In the genomic region with DNA sequence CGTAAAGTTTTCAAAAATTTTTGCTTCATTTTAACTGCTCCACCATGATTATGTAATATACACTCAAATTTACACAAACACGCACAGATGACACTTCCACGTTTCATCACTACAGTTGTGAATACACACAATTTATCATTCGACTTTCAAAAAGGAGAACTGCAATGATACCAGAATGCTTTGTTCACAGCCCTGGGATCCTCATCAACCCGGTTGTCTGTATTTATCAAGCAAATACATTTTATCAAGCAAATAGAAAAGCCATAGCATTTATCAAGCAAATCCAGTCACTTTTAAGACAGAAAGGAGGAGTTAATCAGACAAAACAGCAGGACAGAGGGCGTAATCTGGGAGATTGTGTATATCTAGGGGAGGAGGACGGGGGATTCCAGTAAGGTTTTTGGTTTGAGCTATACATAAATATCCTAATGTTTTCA, we compare ENCODE assay signal across 9 cellular contexts. TPM values are rescaled to one million over a fixed set of nuclear protein-coding genes. Genes with fewer than 3 reads are reported as not detected.
A peak's percentile ranks its signal among the peaks of the same experiment; 100 is the strongest.
DNase-seq lines count a peak whose midpoint lies in the region; ATAC-seq and TF ChIP-seq lines count a peak whose summit lies in the region.
"Had no signal": no experiment of that assay in that cellular context is flagged by ENCODE, and none has a peak within 500 bp of the region (broad histone marks: within the 10 kb centered on the region; RNA-seq: fewer than 3 reads in every experiment).

No MANE protein-coding gene starts in this region.

- H3K56ac ChIP-seq in H9 (ENCODE audit: insufficient read length, low read depth, low read length), result no peak overlapping the region

- H3K27me3 ChIP-seq in AG04450 (ENCODE audit: control insufficient read depth, insufficient read depth, low read length) (peaks cover 3% of the 10 kb centered on the region), H9 (ENCODE audit: insufficient read depth, low read length) (no peaks in the 10 kb centered on the region), iPS DF 6.9 (ENCODE audit: control insufficient read depth, insufficient read depth, low read length) (no peaks in the 10 kb centered on the region)

- ATAC-seq in WTC11 (no peak), HG02759 (IDR thresholded peaks at IDR 0.05; ENCODE audit: unreplicated experiment) (no peak), GM21619 (IDR thresholded peaks at IDR 0.05; ENCODE audit: unreplicated experiment) (no peak)

- no peak overlapping the region for H4K5ac ChIP-seq in H9 (ENCODE audit: insufficient read length, low read depth, low read length)

- WGBS in H9 (ENCODE audit: extremely low coverage, insufficient read length, low lambda C conversion rate), result no CpG with 5 or more reads among the region's 7 CpGs
- 100% methylated on average over 2 of the region's 7 CpGs for WGBS in iPS DF 6.9 (ENCODE audit: insufficient coverage, insufficient read length)

- no peak overlapping the region for H2BK120ac ChIP-seq in H9 (ENCODE audit: low read depth, low read length, poor library complexity, severe bottlenecking)

- H2BK15ac ChIP-seq in H9 (ENCODE audit: low read depth, low read length), result no peak overlapping the region

- no peak overlapping the region for H2BK5ac ChIP-seq in H9 (ENCODE audit: insufficient read length, low read length)

- DNase-seq in AG04450 (ENCODE audit: low read depth, low spot score) (no peak), H9 (no peak), WTC11 (ENCODE audit: low spot score) (no peak), iPS DF 6.9 (ENCODE audit: low read depth, low spot score) (no peak), hepatic stellate cell (ENCODE audit: low spot score) (no peak)
- DNase-seq in effector CD8-positive, alpha-beta T cell (lab: John Stamatoyannopoulos, UW), result no peak
- DNase-seq: transverse colon had no signal

- H3T11ph ChIP-seq in H9 (ENCODE audit: low read length), result no peak overlapping the region

- H3K9ac ChIP-seq in H9 (ENCODE audit: extremely low read depth, insufficient read length, low read length), result no peak overlapping the region

- H3K9me3 ChIP-seq in AG04450 (ENCODE audit: control insufficient read depth, insufficient read depth, low read length), result no peaks in the 10 kb centered on the region
- H3K9me3 ChIP-seq in H9 (ENCODE audit: control insufficient read depth, low read depth, low read length), result no peaks in the 10 kb centered on the region
- H3K9me3 ChIP-seq in iPS DF 6.9 (ENCODE audit: control insufficient read depth, insufficient read depth, low read length), result no peaks in the 10 kb centered on the region; the same call in 1 of the 2 replicates

- no peak overlapping the region for H2BK12ac ChIP-seq in H9 (ENCODE audit: insufficient read length, low read depth, low read length)

- CTCF ChIA-PET in AG04450 (lab: Charles Lee), result interaction anchor here (1.0 to 17.1 kb wide), 5 partner anchors 12 to 578 kb away, joined by 3 to 280 read pairs (median 5); a partner anchor contains a TSS
- CTCF ChIA-PET in WTC11 (lab: Charles Lee), result interaction anchor here (1.3 to 7.6 kb wide), 4 partner anchors 18 to 254 kb away, joined by 3 to 181 read pairs (median 6); a partner anchor contains a TSS

- H3K27ac Mint-ChIP-seq in H9 (no peak overlapping the region), WTC11 (no peak overlapping the region)

- H3K4me1 Mint-ChIP-seq in H9 (peaks cover 9 to 10% of the 10 kb centered on the region in 2 experiments), WTC11 (peaks cover 14% of the 10 kb centered on the region)

- H3K14ac ChIP-seq in H9 (ENCODE audit: insufficient read depth, low read length), result no peak overlapping the region

- H3K4me3 Mint-ChIP-seq in H9, result peak overlapping the region; percentile 87 to 97
- H3K4me3 Mint-ChIP-seq in WTC11, result peak overlapping the region; percentile 90

- peak overlapping the region; percentile 62 for H3K4me3 ChIP-seq in AG04450 (ENCODE audit: low read depth, low read length)
- peak overlapping the region; percentile 8; the same call in 1 of the 2 replicates for H3K4me3 ChIP-seq in iPS DF 6.9 (ENCODE audit: low read length)

- no peak overlapping the region for H3K4ac ChIP-seq in H9 (ENCODE audit: low read depth, low read length)

- peak overlapping the region; percentile 55 for H3K4me2 ChIP-seq in H9 (ENCODE audit: insufficient read depth, insufficient read length, low read length)

- no peak overlapping the region for H4K8ac ChIP-seq in H9 (replicated peaks; ENCODE audit: insufficient read length, low read depth, low read length)

- H3K23ac ChIP-seq in H9 (ENCODE audit: insufficient read length, low read depth, low read length), result no peak overlapping the region

- H3K27me3 Mint-ChIP-seq in H9 (ENCODE audit: low read depth), result peaks cover 23% of the 10 kb centered on the region
- peaks cover 21% of the 10 kb centered on the region for H3K27me3 Mint-ChIP-seq in WTC11 (ENCODE audit: low read depth)

- H3K27ac ChIP-seq in AG04450 (ENCODE audit: low read depth, low read length) (no peak overlapping the region), H9 (ENCODE audit: insufficient read length, low read depth, low read length) (no peak overlapping the region), iPS DF 6.9 (ENCODE audit: low read length) (no peak overlapping the region)
- H3K27ac ChIP-seq: transverse colon had no signal

- no peak overlapping the region for H4K91ac ChIP-seq in H9 (ENCODE audit: insufficient read length, low read depth, low read length)

- peaks cover 11 to 13% of the 10 kb centered on the region in 2 experiments; a peak in 4 of 5 replicates for H3K9me3 Mint-ChIP-seq in H9
- H3K9me3 Mint-ChIP-seq in WTC11, result peaks cover 13% of the 10 kb centered on the region

- H2BK20ac ChIP-seq in H9 (ENCODE audit: low read depth, low read length, poor library complexity, severe bottlenecking), result no peak overlapping the region

- H3K36me3 Mint-ChIP-seq in H9 (ENCODE audit: insufficient read depth in 1 of 3, low read depth in 3 of 3) (no peaks in the 10 kb centered on the region; a peak in 1 of 7 replicates), WTC11 (peaks cover 4% of the 10 kb centered on the region; the same call in 1 of the 2 replicates)

- H4K20me1 ChIP-seq in H9 (ENCODE audit: control insufficient read depth, insufficient read depth, insufficient read length), result no peaks in the 10 kb centered on the region

- no peaks in the 10 kb centered on the region for H3K79me2 ChIP-seq in H9 (ENCODE audit: insufficient read depth, low read length)

- no peak overlapping the region for H2AK5ac ChIP-seq in H9 (ENCODE audit: insufficient read length, low read length)

- H3K4me1 ChIP-seq in H9 (ENCODE audit: insufficient read depth, low read length) (no peaks in the 10 kb centered on the region), iPS DF 6.9 (ENCODE audit: control insufficient read depth, insufficient read depth, low read length) (no peaks in the 10 kb centered on the region; the same call in 1 of the 2 replicates)

- peaks cover 3% of the 10 kb centered on the region for H3K23me2 ChIP-seq in H9 (ENCODE audit: insufficient read length, low read depth, low read length, poor library complexity, severe bottlenecking)

- POLR2A ChIA-PET in AG04450 (lab: Yijun Ruan, JAX), result interaction anchor here (0.7 to 1.4 kb wide), 2 partner anchors 16 to 19 kb away, joined by 3 to 7 read pairs; no protein-coding TSS in a partner anchor
- POLR2A ChIA-PET in WTC11 (lab: Charles Lee), result no interaction called here

- no peak overlapping the region for H2AFZ ChIP-seq in H9 (ENCODE audit: low read length)

- TF ChIP-seq CTCF in AG04450 (IDR thresholded peaks at IDR 0.05; ENCODE audit: low read depth, low read length), result no peak
- no peak for TF ChIP-seq CTCF in H9 (conservative IDR thresholded peaks at IDR 0.05)
- no peak for TF ChIP-seq CTCF in WTC11 (IDR thresholded peaks at IDR 0.05)

- H3K18ac ChIP-seq in H9 (ENCODE audit: insufficient read length, low read depth, low read length), result no peak overlapping the region

- no peaks in the 10 kb centered on the region for H3K36me3 ChIP-seq in iPS DF 6.9 (ENCODE audit: control insufficient read depth, insufficient read depth, low read length)
- H3K36me3 ChIP-seq: transverse colon had no signal

- no peaks in the 10 kb centered on the region for H3K79me1 ChIP-seq in H9 (ENCODE audit: insufficient read depth, low read depth, low read length, poor library complexity, severe bottlenecking)

TF ChIP-seq in WTC11, 78 proteins besides CTCF, POLR2A, EP300 and RAD21 (continues in another document):
- TF ChIP-seq NR3C1 (CRISPR knock-in tag; conservative IDR thresholded peaks at IDR 0.05; ENCODE audit: low read depth) (no peak), HMGA2 (CRISPR knock-in tag; IDR thresholded peaks at IDR 0.05) (no peak), IRF2 (CRISPR knock-in tag; IDR thresholded peaks at IDR 0.05; ENCODE audit: borderline replicate concordance, low read depth) (no peak), SP1 (CRISPR knock-in tag; conservative IDR thresholded peaks at IDR 0.05) (no peak)
- TF ChIP-seq, protein P1, sequence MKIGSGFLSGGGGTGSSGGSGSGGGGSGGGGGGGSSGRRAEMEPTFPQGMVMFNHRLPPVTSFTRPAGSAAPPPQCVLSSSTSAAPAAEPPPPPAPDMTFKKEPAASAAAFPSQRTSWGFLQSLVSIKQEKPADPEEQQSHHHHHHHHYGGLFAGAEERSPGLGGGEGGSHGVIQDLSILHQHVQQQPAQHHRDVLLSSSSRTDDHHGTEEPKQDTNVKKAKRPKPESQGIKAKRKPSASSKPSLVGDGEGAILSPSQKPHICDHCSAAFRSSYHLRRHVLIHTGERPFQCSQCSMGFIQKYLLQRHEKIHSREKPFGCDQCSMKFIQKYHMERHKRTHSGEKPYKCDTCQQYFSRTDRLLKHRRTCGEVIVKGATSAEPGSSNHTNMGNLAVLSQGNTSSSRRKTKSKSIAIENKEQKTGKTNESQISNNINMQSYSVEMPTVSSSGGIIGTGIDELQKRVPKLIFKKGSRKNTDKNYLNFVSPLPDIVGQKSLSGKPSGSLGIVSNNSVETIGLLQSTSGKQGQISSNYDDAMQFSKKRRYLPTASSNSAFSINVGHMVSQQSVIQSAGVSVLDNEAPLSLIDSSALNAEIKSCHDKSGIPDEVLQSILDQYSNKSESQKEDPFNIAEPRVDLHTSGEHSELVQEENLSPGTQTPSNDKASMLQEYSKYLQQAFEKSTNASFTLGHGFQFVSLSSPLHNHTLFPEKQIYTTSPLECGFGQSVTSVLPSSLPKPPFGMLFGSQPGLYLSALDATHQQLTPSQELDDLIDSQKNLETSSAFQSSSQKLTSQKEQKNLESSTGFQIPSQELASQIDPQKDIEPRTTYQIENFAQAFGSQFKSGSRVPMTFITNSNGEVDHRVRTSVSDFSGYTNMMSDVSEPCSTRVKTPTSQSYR (CRISPR knock-in tag; IDR thresholded peaks at IDR 0.05), result no peak
- TF ChIP-seq, protein P2, sequence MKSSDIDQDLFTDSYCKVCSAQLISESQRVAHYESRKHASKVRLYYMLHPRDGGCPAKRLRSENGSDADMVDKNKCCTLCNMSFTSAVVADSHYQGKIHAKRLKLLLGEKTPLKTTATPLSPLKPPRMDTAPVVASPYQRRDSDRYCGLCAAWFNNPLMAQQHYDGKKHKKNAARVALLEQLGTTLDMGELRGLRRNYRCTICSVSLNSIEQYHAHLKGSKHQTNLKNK (CRISPR knock-in tag; IDR thresholded peaks at IDR 0.05), result no peak

RNA-seq across cellular contexts. Expression of a gene that starts 20.3 kb away (rescaled TPM):
- 12.8 and 14.9 TPM in 2 replicates for polyA plus RNA-seq in AG04450 (2011; rRNA removed)
- polyA minus RNA-seq in AG04450 (2011; rRNA and poly(A)+ RNA removed), result 9.6 and 9.7 TPM in 2 replicates
- 26.4 and 27.3 TPM in 2 replicates for total RNA-seq in H9 (2021)
- 21.0 to 22.1 TPM (median 21.6 TPM) in 3 replicates for total RNA-seq in WTC11 (2021)

RNA-seq across cellular contexts. Expression of a gene that starts 38.3 kb away (rescaled TPM):
- 59.0 and 72.3 TPM in 2 replicates for polyA plus RNA-seq in AG04450 (2011; rRNA removed)
- polyA minus RNA-seq in AG04450 (2011; rRNA and poly(A)+ RNA removed), result 18.6 and 27.4 TPM in 2 replicates
- 50.4 and 54.7 TPM in 2 replicates for total RNA-seq in H9 (2021)
- total RNA-seq in WTC11 (2021), result 57.1 to 67.4 TPM (median 57.6 TPM) in 3 replicates
